Comparison of ENCODE assay signal across 2 cellular contexts in the genomic region with DNA sequence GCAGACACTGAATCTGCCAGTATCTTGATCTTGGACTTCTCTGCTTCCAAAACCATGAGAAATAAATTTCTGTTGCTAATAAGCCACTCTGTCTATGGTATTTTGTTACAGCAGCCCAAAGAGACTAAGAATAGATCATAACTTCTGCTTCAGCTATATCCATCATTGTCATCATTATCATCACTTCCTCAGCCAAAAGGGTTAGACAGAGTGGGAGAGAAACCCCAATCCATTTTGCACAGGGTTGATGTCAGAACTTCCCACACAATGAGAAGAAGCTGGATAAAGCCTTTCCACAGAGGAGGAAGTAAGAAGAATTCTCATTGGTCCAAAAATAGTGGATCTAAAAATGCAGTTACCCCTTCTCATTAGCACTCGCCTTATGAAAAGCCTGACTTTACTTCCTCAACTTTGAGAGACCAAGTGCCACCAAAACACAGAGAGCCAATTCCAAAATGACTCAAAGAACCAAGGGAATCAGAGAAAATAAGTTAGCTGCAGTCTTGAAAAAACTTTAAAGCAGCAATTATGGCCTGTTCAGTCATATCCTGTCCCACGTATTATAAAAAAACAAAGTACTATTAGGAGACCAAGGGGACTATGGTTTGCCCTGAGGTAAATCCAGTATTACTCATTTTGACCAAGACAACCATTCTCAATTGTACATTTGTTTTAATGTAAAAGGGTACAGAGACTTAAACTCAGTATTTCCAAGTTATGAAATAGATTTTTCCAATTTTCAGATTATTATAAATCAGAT.
TF ChIP-seq lines count a peak whose summit lies in the region.

No MANE protein-coding gene starts in this region.

TF ChIP-seq in SK-N-SH, 30 proteins besides CTCF, POLR2A, EP300 and RAD21 (continued from another document):
- TF ChIP-seq, protein P1, sequence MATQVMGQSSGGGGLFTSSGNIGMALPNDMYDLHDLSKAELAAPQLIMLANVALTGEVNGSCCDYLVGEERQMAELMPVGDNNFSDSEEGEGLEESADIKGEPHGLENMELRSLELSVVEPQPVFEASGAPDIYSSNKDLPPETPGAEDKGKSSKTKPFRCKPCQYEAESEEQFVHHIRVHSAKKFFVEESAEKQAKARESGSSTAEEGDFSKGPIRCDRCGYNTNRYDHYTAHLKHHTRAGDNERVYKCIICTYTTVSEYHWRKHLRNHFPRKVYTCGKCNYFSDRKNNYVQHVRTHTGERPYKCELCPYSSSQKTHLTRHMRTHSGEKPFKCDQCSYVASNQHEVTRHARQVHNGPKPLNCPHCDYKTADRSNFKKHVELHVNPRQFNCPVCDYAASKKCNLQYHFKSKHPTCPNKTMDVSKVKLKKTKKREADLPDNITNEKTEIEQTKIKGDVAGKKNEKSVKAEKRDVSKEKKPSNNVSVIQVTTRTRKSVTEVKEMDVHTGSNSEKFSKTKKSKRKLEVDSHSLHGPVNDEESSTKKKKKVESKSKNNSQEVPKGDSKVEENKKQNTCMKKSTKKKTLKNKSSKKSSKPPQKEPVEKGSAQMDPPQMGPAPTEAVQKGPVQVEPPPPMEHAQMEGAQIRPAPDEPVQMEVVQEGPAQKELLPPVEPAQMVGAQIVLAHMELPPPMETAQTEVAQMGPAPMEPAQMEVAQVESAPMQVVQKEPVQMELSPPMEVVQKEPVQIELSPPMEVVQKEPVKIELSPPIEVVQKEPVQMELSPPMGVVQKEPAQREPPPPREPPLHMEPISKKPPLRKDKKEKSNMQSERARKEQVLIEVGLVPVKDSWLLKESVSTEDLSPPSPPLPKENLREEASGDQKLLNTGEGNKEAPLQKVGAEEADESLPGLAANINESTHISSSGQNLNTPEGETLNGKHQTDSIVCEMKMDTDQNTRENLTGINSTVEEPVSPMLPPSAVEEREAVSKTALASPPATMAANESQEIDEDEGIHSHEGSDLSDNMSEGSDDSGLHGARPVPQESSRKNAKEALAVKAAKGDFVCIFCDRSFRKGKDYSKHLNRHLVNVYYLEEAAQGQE (IDR thresholded peaks at IDR 0.05; ENCODE audit: low read depth, low read length) = no peak
- no peak for TF ChIP-seq JUND (IDR thresholded peaks at IDR 0.05)
- no peak for TF ChIP-seq NFIC (IDR thresholded peaks at IDR 0.05; ENCODE audit: borderline replicate concordance)
- no peak for TF ChIP-seq FOSL2 (IDR thresholded peaks at IDR 0.05; ENCODE audit: borderline replicate concordance, low read depth)

TF ChIP-seq in SK-N-SH treated with all-trans-retinoic acid at 6 μM for 48 hours, 23 proteins besides CTCF, POLR2A, EP300 and RAD21 (continued from another document):
- TF ChIP-seq, protein P2, sequence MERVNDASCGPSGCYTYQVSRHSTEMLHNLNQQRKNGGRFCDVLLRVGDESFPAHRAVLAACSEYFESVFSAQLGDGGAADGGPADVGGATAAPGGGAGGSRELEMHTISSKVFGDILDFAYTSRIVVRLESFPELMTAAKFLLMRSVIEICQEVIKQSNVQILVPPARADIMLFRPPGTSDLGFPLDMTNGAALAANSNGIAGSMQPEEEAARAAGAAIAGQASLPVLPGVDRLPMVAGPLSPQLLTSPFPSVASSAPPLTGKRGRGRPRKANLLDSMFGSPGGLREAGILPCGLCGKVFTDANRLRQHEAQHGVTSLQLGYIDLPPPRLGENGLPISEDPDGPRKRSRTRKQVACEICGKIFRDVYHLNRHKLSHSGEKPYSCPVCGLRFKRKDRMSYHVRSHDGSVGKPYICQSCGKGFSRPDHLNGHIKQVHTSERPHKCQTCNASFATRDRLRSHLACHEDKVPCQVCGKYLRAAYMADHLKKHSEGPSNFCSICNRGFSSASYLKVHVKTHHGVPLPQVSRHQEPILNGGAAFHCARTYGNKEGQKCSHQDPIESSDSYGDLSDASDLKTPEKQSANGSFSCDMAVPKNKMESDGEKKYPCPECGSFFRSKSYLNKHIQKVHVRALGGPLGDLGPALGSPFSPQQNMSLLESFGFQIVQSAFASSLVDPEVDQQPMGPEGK (CRISPR knock-in tag; IDR thresholded peaks at IDR 0.05; ENCODE audit: borderline replicate concordance) = no peak
- TF ChIP-seq ESRRG (CRISPR knock-in tag; IDR thresholded peaks at IDR 0.05) = no peak
- no peak for TF ChIP-seq GLIS3 (CRISPR knock-in tag; IDR thresholded peaks at IDR 0.05)
